ENCODE assay signal across 1 cellular context in the genomic region with DNA sequence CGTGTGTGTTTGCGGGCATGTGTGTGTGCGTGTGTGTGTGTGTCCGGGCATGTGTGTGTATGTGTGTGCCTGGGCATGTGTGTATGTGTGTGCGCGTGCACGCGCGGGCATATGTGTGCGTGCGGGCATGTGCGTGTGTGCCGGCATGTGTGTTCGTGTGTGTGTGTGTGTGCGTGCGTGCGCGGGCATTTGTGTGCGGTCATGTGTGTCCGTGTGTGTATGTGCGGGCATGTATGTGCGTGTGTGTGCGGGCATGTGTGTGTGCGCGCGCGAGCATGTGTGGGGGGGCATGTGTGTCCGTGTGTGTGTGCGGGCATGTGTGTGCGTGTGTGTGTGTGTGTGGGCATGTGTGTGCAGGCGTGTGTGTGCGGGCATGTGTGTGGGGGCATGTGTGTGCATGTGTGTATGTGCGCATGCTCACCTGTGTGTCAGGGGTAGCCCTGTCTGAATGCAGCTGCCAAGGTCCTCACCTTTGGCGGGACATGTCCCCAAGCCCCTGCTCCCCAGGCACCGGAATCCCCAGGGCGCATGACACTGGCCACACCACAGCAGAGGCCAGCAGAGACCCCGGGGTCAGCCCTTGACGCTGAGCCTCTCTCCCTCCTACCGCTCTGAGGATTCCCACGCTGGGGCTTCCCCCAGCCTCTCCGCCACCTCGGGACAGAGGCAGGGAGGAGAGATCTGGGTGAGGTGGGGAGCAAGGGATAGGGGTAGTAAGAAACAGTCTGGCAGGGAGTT.
TF ChIP-seq lines count a peak whose summit lies in the region.

No MANE protein-coding gene starts in this region.

TF ChIP-seq in H1, 55 proteins besides CTCF, POLR2A, EP300 and RAD21:
- TF ChIP-seq SIRT6 (IDR thresholded peaks at IDR 0.05; ENCODE audit: low read length) (no peak), SAP30 (IDR thresholded peaks at IDR 0.05; ENCODE audit: insufficient read depth, insufficient replicate concordance, low read length) (no peak), SIN3A (conservative IDR thresholded peaks at IDR 0.05 in 1 of 2, IDR thresholded peaks at IDR 0.05 in 1 of 2; ENCODE audit: low read depth in 1 of 2, low read length in 2 of 2) (no peak), SUZ12 (IDR thresholded peaks at IDR 0.05; ENCODE audit: low read length) (no peak), JUN (IDR thresholded peaks at IDR 0.05; ENCODE audit: low read depth, low read length) (no peak), YY1 (IDR thresholded peaks at IDR 0.05; ENCODE audit: low read depth, low read length) (no peak)
